1 cellular context compared by ENCODE assay signal in the genomic region with DNA sequence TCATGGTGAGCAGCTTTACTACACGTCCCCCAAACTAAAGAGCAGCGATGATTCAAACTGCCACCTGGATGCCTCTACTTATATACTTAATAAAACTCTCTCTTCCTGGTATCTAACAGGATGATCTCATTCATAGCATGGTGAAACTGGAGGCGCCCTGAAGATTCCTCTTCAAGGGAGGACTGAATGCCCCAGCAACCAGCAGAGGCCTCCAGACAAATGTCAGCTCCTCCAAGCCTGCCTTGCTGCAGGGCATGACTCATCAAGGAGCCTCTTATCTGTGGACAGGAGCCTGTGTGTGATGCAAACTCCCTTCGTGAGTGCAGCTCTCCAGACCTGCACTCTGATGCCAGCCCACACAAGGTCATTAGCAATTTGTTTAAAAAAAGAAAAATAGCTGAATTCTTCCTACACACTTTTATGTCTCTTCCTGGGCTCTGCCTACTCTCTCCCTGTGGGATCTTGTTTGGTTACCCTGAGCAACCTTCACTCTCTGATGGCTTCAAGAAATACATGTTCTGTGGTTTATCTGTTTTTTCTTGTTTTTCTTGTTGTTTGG.
A peak's percentile ranks its signal among the peaks of the same experiment; 100 is the strongest.
TF ChIP-seq lines count a peak whose summit lies in the region.

No MANE protein-coding gene starts in this region.

TF ChIP-seq in K562, 482 proteins besides CTCF, POLR2A, EP300 and RAD21 (continued from another document and continues in another):
- TF ChIP-seq ZNF280A (IDR thresholded peaks at IDR 0.05; ENCODE audit: low read depth, partially characterized antibody): no peak
- no peak for TF ChIP-seq NR3C1 (CRISPR knock-in tag; IDR thresholded peaks at IDR 0.05)
- peak; percentile 57 for TF ChIP-seq ZNF239 (CRISPR knock-in tag; IDR thresholded peaks at IDR 0.05)
- no peak for TF ChIP-seq ARID3B (CRISPR knock-in tag; IDR thresholded peaks at IDR 0.05; ENCODE audit: borderline replicate concordance)
- TF ChIP-seq, protein P1, sequence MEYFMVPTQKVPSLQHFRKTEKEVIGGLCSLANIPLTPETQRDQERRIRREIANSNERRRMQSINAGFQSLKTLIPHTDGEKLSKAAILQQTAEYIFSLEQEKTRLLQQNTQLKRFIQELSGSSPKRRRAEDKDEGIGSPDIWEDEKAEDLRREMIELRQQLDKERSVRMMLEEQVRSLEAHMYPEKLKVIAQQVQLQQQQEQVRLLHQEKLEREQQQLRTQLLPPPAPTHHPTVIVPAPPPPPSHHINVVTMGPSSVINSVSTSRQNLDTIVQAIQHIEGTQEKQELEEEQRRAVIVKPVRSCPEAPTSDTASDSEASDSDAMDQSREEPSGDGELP (CRISPR knock-in tag; IDR thresholded peaks at IDR 0.05; ENCODE audit: borderline replicate concordance): peak; percentile 59
- peak in 1 of 2 experiments; percentile 86; a peak in 2 of 4 replicates for TF ChIP-seq TEAD1 (CRISPR knock-in tag; IDR thresholded peaks at IDR 0.05)
- TF ChIP-seq RBM39 (optimal IDR thresholded peaks at IDR 0.05; ENCODE audit: low read depth, low read length): no peak
- no peak; a peak in 1 of 4 replicates for TF ChIP-seq MAZ (CRISPR knock-in tag; conservative IDR thresholded peaks at IDR 0.05 in 1 of 2, IDR thresholded peaks at IDR 0.05 in 1 of 2)
- no peak for TF ChIP-seq ESRRB (CRISPR knock-in tag; IDR thresholded peaks at IDR 0.05; ENCODE audit: borderline replicate concordance)
- no peak for TF ChIP-seq SREBF2 (CRISPR knock-in tag; IDR thresholded peaks at IDR 0.05)
- no peak for TF ChIP-seq RFX7 (CRISPR knock-in tag; IDR thresholded peaks at IDR 0.05)
- peak; percentile 95 for TF ChIP-seq ARID1B (IDR thresholded peaks at IDR 0.05)
- no peak for TF ChIP-seq ZNF24 (IDR thresholded peaks at IDR 0.05)
- no peak for TF ChIP-seq CSDE1 (IDR thresholded peaks at IDR 0.05)
- TF ChIP-seq THRAP3 (IDR thresholded peaks at IDR 0.05; ENCODE audit: borderline replicate concordance): no peak
- no peak for TF ChIP-seq ZNF347 (CRISPR knock-in tag; IDR thresholded peaks at IDR 0.05; ENCODE audit: low read depth)
- TF ChIP-seq, protein P2, sequence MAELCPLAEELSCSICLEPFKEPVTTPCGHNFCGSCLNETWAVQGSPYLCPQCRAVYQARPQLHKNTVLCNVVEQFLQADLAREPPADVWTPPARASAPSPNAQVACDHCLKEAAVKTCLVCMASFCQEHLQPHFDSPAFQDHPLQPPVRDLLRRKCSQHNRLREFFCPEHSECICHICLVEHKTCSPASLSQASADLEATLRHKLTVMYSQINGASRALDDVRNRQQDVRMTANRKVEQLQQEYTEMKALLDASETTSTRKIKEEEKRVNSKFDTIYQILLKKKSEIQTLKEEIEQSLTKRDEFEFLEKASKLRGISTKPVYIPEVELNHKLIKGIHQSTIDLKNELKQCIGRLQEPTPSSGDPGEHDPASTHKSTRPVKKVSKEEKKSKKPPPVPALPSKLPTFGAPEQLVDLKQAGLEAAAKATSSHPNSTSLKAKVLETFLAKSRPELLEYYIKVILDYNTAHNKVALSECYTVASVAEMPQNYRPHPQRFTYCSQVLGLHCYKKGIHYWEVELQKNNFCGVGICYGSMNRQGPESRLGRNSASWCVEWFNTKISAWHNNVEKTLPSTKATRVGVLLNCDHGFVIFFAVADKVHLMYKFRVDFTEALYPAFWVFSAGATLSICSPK (IDR thresholded peaks at IDR 0.05; ENCODE audit: borderline replicate concordance): no peak
- TF ChIP-seq PATZ1 (CRISPR knock-in tag; IDR thresholded peaks at IDR 0.05; ENCODE audit: borderline replicate concordance): no peak
- no peak for TF ChIP-seq MEF2A (IDR thresholded peaks at IDR 0.05; ENCODE audit: control insufficient read depth, low read depth, low read length)
- TF ChIP-seq NEUROD1 (IDR thresholded peaks at IDR 0.05; ENCODE audit: borderline replicate concordance, low read depth, low read length, partially characterized antibody): peak; percentile 96
- TF ChIP-seq ZFX (CRISPR knock-in tag; IDR thresholded peaks at IDR 0.05): peak; percentile 71
- no peak for TF ChIP-seq XRCC3 (IDR thresholded peaks at IDR 0.05)
- no peak for TF ChIP-seq STAG1 (CRISPR knock-in tag; IDR thresholded peaks at IDR 0.05; ENCODE audit: borderline replicate concordance)
- TF ChIP-seq PYGO2 (tag; IDR thresholded peaks at IDR 0.05): no peak; the same call in 1 of the 2 replicates
- peak; percentile 34; the same call in 1 of the 2 replicates for TF ChIP-seq ZNF79 (CRISPR knock-in tag; IDR thresholded peaks at IDR 0.05; ENCODE audit: low read depth)
- TF ChIP-seq GATAD2B (IDR thresholded peaks at IDR 0.05; ENCODE audit: borderline replicate concordance): peak; percentile 76; the same call in 1 of the 2 replicates
- TF ChIP-seq TCFL5 (CRISPR knock-in tag; conservative IDR thresholded peaks at IDR 0.05): no peak
- TF ChIP-seq ZBTB7A (IDR thresholded peaks at IDR 0.05; ENCODE audit: borderline replicate concordance, control insufficient read depth, low read depth, low read length): no peak
- TF ChIP-seq ZNF57 (CRISPR knock-in tag; IDR thresholded peaks at IDR 0.05): 0 out of 2 replicates have a peak, but pooled peaks have one; percentile 2
- TF ChIP-seq ZKSCAN8 (CRISPR knock-in tag; IDR thresholded peaks at IDR 0.05): peak; percentile 78; the same call in 1 of the 2 replicates
- TF ChIP-seq POLR2AphosphoS5 (IDR thresholded peaks at IDR 0.05; ENCODE audit: control insufficient read depth, insufficient read depth, low read depth, low read length): peak; percentile 88
- no peak for TF ChIP-seq HNRNPK (IDR thresholded peaks at IDR 0.05; ENCODE audit: low read depth, low read length, poor library complexity, severe bottlenecking)
- TF ChIP-seq, protein P3, sequence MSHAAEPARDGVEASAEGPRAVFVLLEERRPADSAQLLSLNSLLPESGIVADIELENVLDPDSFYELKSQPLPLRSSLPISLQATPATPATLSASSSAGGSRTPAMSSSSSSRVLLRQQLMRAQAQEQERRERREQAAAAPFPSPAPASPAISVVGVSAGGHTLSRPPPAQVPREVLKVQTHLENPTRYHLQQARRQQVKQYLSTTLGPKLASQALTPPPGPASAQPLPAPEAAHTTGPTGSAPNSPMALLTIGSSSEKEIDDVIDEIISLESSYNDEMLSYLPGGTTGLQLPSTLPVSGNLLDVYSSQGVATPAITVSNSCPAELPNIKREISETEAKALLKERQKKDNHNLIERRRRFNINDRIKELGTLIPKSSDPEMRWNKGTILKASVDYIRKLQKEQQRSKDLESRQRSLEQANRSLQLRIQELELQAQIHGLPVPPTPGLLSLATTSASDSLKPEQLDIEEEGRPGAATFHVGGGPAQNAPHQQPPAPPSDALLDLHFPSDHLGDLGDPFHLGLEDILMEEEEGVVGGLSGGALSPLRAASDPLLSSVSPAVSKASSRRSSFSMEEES (CRISPR knock-in tag; IDR thresholded peaks at IDR 0.05): no peak
- no peak for TF ChIP-seq HMG20B (CRISPR knock-in tag; IDR thresholded peaks at IDR 0.05)
- TF ChIP-seq HDAC6 (IDR thresholded peaks at IDR 0.05; ENCODE audit: low read depth, low read length): no peak
- TF ChIP-seq PCBP2 (IDR thresholded peaks at IDR 0.05; ENCODE audit: low read depth, low read length, poor library complexity, severe bottlenecking): no peak
- peak; percentile 74 for TF ChIP-seq TAF9B (IDR thresholded peaks at IDR 0.05; ENCODE audit: partially characterized antibody)
- no peak for TF ChIP-seq SIN3A (IDR thresholded peaks at IDR 0.05; ENCODE audit: borderline replicate concordance in 2 of 2, control insufficient read depth in 1 of 2, low read depth in 2 of 2, low read length in 2 of 2)
- no peak for TF ChIP-seq PHF21A (IDR thresholded peaks at IDR 0.05; ENCODE audit: borderline replicate concordance, low read depth)
- TF ChIP-seq E2F4 (CRISPR knock-in tag; IDR thresholded peaks at IDR 0.05; ENCODE audit: low read depth): no peak
- TF ChIP-seq KLF13 (tag; IDR thresholded peaks at IDR 0.05; ENCODE audit: borderline replicate concordance, low read depth): no peak
- no peak for TF ChIP-seq NFYB (IDR thresholded peaks at IDR 0.05; ENCODE audit: extremely low read depth, insufficient read length)
- no peak for TF ChIP-seq U2AF1 (optimal IDR thresholded peaks at IDR 0.05; ENCODE audit: low read depth, low read length)
- TF ChIP-seq XRCC4 (IDR thresholded peaks at IDR 0.05; ENCODE audit: extremely low read depth, insufficient read depth, insufficient read length): no peak
- no peak for TF ChIP-seq TARDBP (IDR thresholded peaks at IDR 0.05)
- TF ChIP-seq ZNF41 (CRISPR knock-in tag; conservative IDR thresholded peaks at IDR 0.05): 0 out of 2 replicates have a peak, but pooled peaks have one; percentile 28
- TF ChIP-seq KDM5B (IDR thresholded peaks at IDR 0.05; ENCODE audit: insufficient replicate concordance, low read depth, low read length): no peak
- TF ChIP-seq SAFB2 (IDR thresholded peaks at IDR 0.05; ENCODE audit: borderline replicate concordance, low read depth, low read length, severe bottlenecking): no peak
- peak; percentile 45; the same call in 1 of the 2 replicates for TF ChIP-seq FOXM1 (IDR thresholded peaks at IDR 0.05; ENCODE audit: low read depth)
- TF ChIP-seq FOXM1 (CRISPR knock-in tag; IDR thresholded peaks at IDR 0.05; ENCODE audit: low read depth): no peak
- TF ChIP-seq ZFP30 (CRISPR knock-in tag; IDR thresholded peaks at IDR 0.05; ENCODE audit: borderline replicate concordance): no peak
- peak; percentile 99 for TF ChIP-seq ATF3 (IDR thresholded peaks at IDR 0.05)
- TF ChIP-seq ATF3 (CRISPR knock-in tag; conservative IDR thresholded peaks at IDR 0.05): peak; percentile 98
- TF ChIP-seq ZNF644 (tag; IDR thresholded peaks at IDR 0.05; ENCODE audit: low read depth): peak; percentile 68; the same call in 1 of the 2 replicates
- no peak for TF ChIP-seq ZNF436 (CRISPR knock-in tag; IDR thresholded peaks at IDR 0.05)
- TF ChIP-seq CEBPG (CRISPR knock-in tag; IDR thresholded peaks at IDR 0.05): peak; percentile 88
- peak; percentile 90 to 93 for TF ChIP-seq CEBPG (tag; conservative IDR thresholded peaks at IDR 0.05 in 1 of 2, IDR thresholded peaks at IDR 0.05 in 1 of 2)
- no peak for TF ChIP-seq SAFB (IDR thresholded peaks at IDR 0.05; ENCODE audit: borderline replicate concordance, low read depth, low read length)
- no peak for TF ChIP-seq ZNF133 (CRISPR knock-in tag; IDR thresholded peaks at IDR 0.05)
- no peak for TF ChIP-seq MED1 (CRISPR knock-in tag; IDR thresholded peaks at IDR 0.05; ENCODE audit: borderline replicate concordance)
- TF ChIP-seq BCL6 (CRISPR knock-in tag; IDR thresholded peaks at IDR 0.05): no peak
- no peak; the same call in 1 of the 2 replicates for TF ChIP-seq PTTG1 (tag; IDR thresholded peaks at IDR 0.05; ENCODE audit: low read depth)
- no peak for TF ChIP-seq DNMT1 (IDR thresholded peaks at IDR 0.05)
- TF ChIP-seq DPF2 (IDR thresholded peaks at IDR 0.05): peak; percentile 97
